Comparison of ENCODE assay signal across 17 cellular contexts in genomic region chr1:93576346-93576745, GRCh38.
A peak's percentile ranks its signal among the peaks of the same experiment; 100 is the strongest.
DNase-seq lines count a peak whose midpoint lies in the region; ATAC-seq and TF ChIP-seq lines count a peak whose summit lies in the region.
"Had no signal": no experiment of that assay in that cellular context is flagged by ENCODE, and none has a peak within 500 bp of the region (broad histone marks: within the 10 kb centered on the region; RNA-seq: fewer than 3 reads in every experiment).

No MANE protein-coding gene starts in this region.

- H3K27ac ChIP-seq in neural cell (ENCODE audit: low read length), result peak overlapping the region; percentile 5
- H3K27ac ChIP-seq: BLaER1, KMS-11, Peyer's patch had no signal

- TF ChIP-seq RAD21 in neural cell (conservative IDR thresholded peaks at IDR 0.05), result no peak

- H3K27me3 Mint-ChIP-seq in activated CD8-positive, alpha-beta T cell treated with anti-CD3 and anti-CD28 coated beads, Interleukin-2, amount 10 ng/mL, durations not matched to agents 7 days and 5 days (ENCODE audit: low read depth), result no peaks in the 10 kb centered on the region
- H3K27me3 Mint-ChIP-seq: activated naive CD4-positive, alpha-beta T cell treated with anti-CD3 and anti-CD28 coated beads, Interleukin-2, amount 10 ng/mL, durations not matched to agents 7 days and 5 days had no signal

- H3K27me3 ChIP-seq in neural cell (ENCODE audit: insufficient read depth, low read depth, low read length), result no peaks in the 10 kb centered on the region
- H3K27me3 ChIP-seq: BLaER1, Peyer's patch had no signal

- H3K9me3 Mint-ChIP-seq in activated CD8-positive, alpha-beta T cell treated with anti-CD3 and anti-CD28 coated beads, Interleukin-2, amount 10 ng/mL, durations not matched to agents 7 days and 5 days (ENCODE audit: insufficient read depth), result no peaks in the 10 kb centered on the region
- H3K9me3 Mint-ChIP-seq: activated naive CD4-positive, alpha-beta T cell treated with anti-CD3 and anti-CD28 coated beads, Interleukin-2, amount 10 ng/mL, durations not matched to agents 7 days and 5 days; natural killer cell had no signal

- CTCF ChIA-PET in activated CD8-positive, alpha-beta T cell treated with anti-CD3 and anti-CD28 coated beads, Interleukin-2, amount 10 ng/mL, durations not matched to agents 7 days and 5 days (lab: Charles Lee), result interaction anchor here (1.5 kb wide), 1 partner anchor 272 kb away, joined by 4 read pairs; no protein-coding TSS in a partner anchor

- no peak for ATAC-seq in activated CD8-positive, alpha-beta T cell treated with anti-CD3 and anti-CD28 coated beads, Interleukin-2, amount 10 ng/mL, durations not matched to agents 7 days and 5 days
- ATAC-seq in GM18498 (IDR thresholded peaks at IDR 0.05; ENCODE audit: unreplicated experiment), result no peak
- ATAC-seq: activated CD4-positive, CD25-positive, alpha-beta regulatory T cell treated with anti-CD3 and anti-CD28 coated beads, Interleukin-2, amount 50 U/mL, for 24 hours; natural killer cell had no signal

- no peak overlapping the region for H2AFZ ChIP-seq in neural cell (ENCODE audit: low read depth, low read length)

- no peaks in the 10 kb centered on the region for H3K4me1 Mint-ChIP-seq in activated CD8-positive, alpha-beta T cell treated with anti-CD3 and anti-CD28 coated beads, Interleukin-2, amount 10 ng/mL, durations not matched to agents 7 days and 5 days (ENCODE audit: low read depth)
- H3K4me1 Mint-ChIP-seq: activated naive CD4-positive, alpha-beta T cell treated with anti-CD3 and anti-CD28 coated beads, Interleukin-2, amount 10 ng/mL, durations not matched to agents 7 days and 5 days; natural killer cell had no signal

- TF ChIP-seq CTCF in choroid plexus epithelial cell (conservative IDR thresholded peaks at IDR 0.05; ENCODE audit: low read depth, low read length), result peak; percentile 5
- TF ChIP-seq CTCF in neural cell (IDR thresholded peaks at IDR 0.05; ENCODE audit: poor library complexity, severe bottlenecking), result no peak

- no peak overlapping the region for H3K9ac ChIP-seq in neural cell (ENCODE audit: low read length)
- H3K9ac ChIP-seq: BLaER1, KMS-11 had no signal

- H3F3A ChIP-seq in neural cell (ENCODE audit: insufficient read depth, low read length, poor library complexity, severe bottlenecking), result no peaks in the 10 kb centered on the region

- DNase-seq in ELF-1 (ENCODE audit: low read depth, low spot score) (peak; percentile 40), NCI-H446 (lab: John Stamatoyannopoulos, UW) (peak; percentile 69 to 86), choroid plexus epithelial cell (ENCODE audit: low read depth) (peak; percentile 81), ureter (ENCODE audit: low spot score) (no peak), germinal center (ENCODE audit: low spot score) (no peak)
- no peak for DNase-seq in activated CD8-positive, alpha-beta T cell treated with anti-CD3 and anti-CD28 coated beads, Interleukin-2, amount 10 ng/mL, durations not matched to agents 7 days and 5 days
- DNase-seq: activated naive CD4-positive, alpha-beta T cell treated with anti-CD3 and anti-CD28 coated beads, Interleukin-2, amount 10 ng/mL, durations not matched to agents 7 days and 5 days; effector CD4-positive, alpha-beta T cell; H7; natural killer cell; Peyer's patch; stimulated activated naive CD4-positive, alpha-beta T cell treated with Interleukin-2 at 50 U/mL for 16 hours had no signal

- no peaks in the 10 kb centered on the region for H3K36me3 Mint-ChIP-seq in activated CD8-positive, alpha-beta T cell treated with anti-CD3 and anti-CD28 coated beads, Interleukin-2, amount 10 ng/mL, durations not matched to agents 7 days and 5 days (ENCODE audit: low read depth)
- H3K36me3 Mint-ChIP-seq: activated naive CD4-positive, alpha-beta T cell treated with anti-CD3 and anti-CD28 coated beads, Interleukin-2, amount 10 ng/mL, durations not matched to agents 7 days and 5 days; natural killer cell had no signal

- H3K4me3 Mint-ChIP-seq in activated CD8-positive, alpha-beta T cell treated with anti-CD3 and anti-CD28 coated beads, Interleukin-2, amount 10 ng/mL, durations not matched to agents 7 days and 5 days, result no peak overlapping the region
- H3K4me3 Mint-ChIP-seq: activated naive CD4-positive, alpha-beta T cell treated with anti-CD3 and anti-CD28 coated beads, Interleukin-2, amount 10 ng/mL, durations not matched to agents 7 days and 5 days; natural killer cell had no signal

- no peak overlapping the region for H3K4me2 ChIP-seq in neural cell (ENCODE audit: low read length)
- H3K4me2 ChIP-seq: BLaER1, KMS-11 had no signal

- H4K20me1 ChIP-seq in neural cell (ENCODE audit: insufficient read depth), result no peaks in the 10 kb centered on the region

- H3K36me3 ChIP-seq in neural cell (ENCODE audit: insufficient read depth, low read length), result no peaks in the 10 kb centered on the region

- no peak overlapping the region for H3K27ac Mint-ChIP-seq in activated CD8-positive, alpha-beta T cell treated with anti-CD3 and anti-CD28 coated beads, Interleukin-2, amount 10 ng/mL, durations not matched to agents 7 days and 5 days
- H3K27ac Mint-ChIP-seq: activated naive CD4-positive, alpha-beta T cell treated with anti-CD3 and anti-CD28 coated beads, Interleukin-2, amount 10 ng/mL, durations not matched to agents 7 days and 5 days; natural killer cell had no signal

- no peaks in the 10 kb centered on the region for H3K9me3 ChIP-seq in neural cell (ENCODE audit: low read length)
- H3K9me3 ChIP-seq: BLaER1, Peyer's patch had no signal

- no peak for TF ChIP-seq EP300 in neural cell (conservative IDR thresholded peaks at IDR 0.05; ENCODE audit: poor library complexity, severe bottlenecking)

- H3K4me3 ChIP-seq in choroid plexus epithelial cell (ENCODE audit: low read depth, low read length) (no peak overlapping the region), neural cell (ENCODE audit: low read length) (no peak overlapping the region)
- H3K4me3 ChIP-seq: BLaER1, Peyer's patch had no signal

- POLR2A ChIA-PET in activated CD8-positive, alpha-beta T cell treated with anti-CD3 and anti-CD28 coated beads, Interleukin-2, amount 10 ng/mL, durations not matched to agents 7 days and 5 days (lab: Charles Lee), result no interaction called here

- H3K9me2 ChIP-seq in neural cell (ENCODE audit: insufficient read depth, low read length), result no peaks in the 10 kb centered on the region

- H3K79me2 ChIP-seq in neural cell (replicated peaks; ENCODE audit: insufficient read depth, low read length), result no peaks in the 10 kb centered on the region

TF ChIP-seq in neural cell, 6 proteins besides CTCF, POLR2A, EP300 and RAD21:
- no peak for TF ChIP-seq MXI1 (conservative IDR thresholded peaks at IDR 0.05; ENCODE audit: poor library complexity, severe bottlenecking)
- peak; percentile 16 for TF ChIP-seq POLR2AphosphoS5 (IDR thresholded peaks at IDR 0.05)

Comparison
In these comparisons a context has a peak if more than half of its experiments do, and no peak if none do; other contexts are left out.
1. DNase-seq: peak in ELF-1 (single experiment), NCI-H446 (2 of 2) and choroid plexus epithelial cell (single experiment); none in ureter (single experiment), activated CD8-positive, alpha-beta T cell treated with anti-CD3 and anti-CD28 coated beads, Interleukin-2, amount 10 ng/mL, durations not matched to agents 7 days and 5 days (single experiment) and germinal center (single experiment).